24 cellular contexts compared by ENCODE assay signal in the genomic region with DNA sequence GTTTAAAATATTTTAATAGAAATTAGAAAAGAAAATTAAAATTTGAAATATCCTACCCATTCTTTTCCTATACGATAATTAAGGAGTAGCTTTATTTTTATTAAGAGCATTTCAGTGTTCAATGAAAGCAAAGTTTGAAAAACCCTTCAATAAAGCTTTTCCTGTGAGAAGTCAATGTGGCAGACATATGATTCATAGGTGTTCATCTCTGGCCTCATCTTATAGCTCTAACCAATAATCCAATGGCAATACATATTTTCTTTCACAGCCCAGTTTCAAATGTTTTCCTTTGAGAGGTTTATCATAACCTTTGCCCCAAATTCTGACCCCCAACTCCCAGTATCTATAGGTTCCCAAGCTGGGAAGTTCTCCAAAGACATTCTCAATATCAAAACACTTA. TPM values are rescaled to one million over a fixed set of nuclear protein-coding genes. Genes with fewer than 3 reads are reported as not detected.
DNase-seq lines count a peak whose midpoint lies in the region; ATAC-seq, FAIRE-seq and TF ChIP-seq lines count a peak whose summit lies in the region.
"Had no signal": no experiment of that assay in that cellular context is flagged by ENCODE, and none has a peak within 500 bp of the region (broad histone marks: within the 10 kb centered on the region; RNA-seq: fewer than 3 reads in every experiment).

No MANE protein-coding gene starts in this region.

- H3K27ac ChIP-seq in gastrocnemius medialis, result peak overlapping the region in 3 of 4 donors; percentile 21 to 99 (median 95)
- H3K27ac ChIP-seq in lower lobe of right lung, result no peak overlapping the region
- H3K27ac ChIP-seq: BLaER1 treated with 17β-estradiol and CSF1 and Interleukin-3, amounts not matched to agents 10 nM and 100 nM had no signal

- DNase-seq in activated T-cell treated with anti-CD3 and anti-CD28 coated beads, Interleukin-2, amount 50 U/mL, for 24 hours, result no peak
- DNase-seq in activated T-cell treated with anti-CD3 and anti-CD28 coated beads for 4 hours (no peak), H54 (ENCODE audit: insufficient read length, low spot score) (no peak), gastrocnemius medialis (no peak), lower lobe of right lung (no peak), anterior cingulate cortex (lab: John Stamatoyannopoulos, UW) (no peak)
- no peak for DNase-seq in activated naive CD8-positive, alpha-beta T cell treated with anti-CD3 and anti-CD28 coated beads, Interleukin-2, amount 50 U/mL, for 24 hours
- DNase-seq: AML-193; CD4-positive, alpha-beta T cell; COR-L47; DMS53; H7; Karpas-422; NCI-H1092; NCI-H1417 treated with DMSO at 0.1 percent for 48 hours; NCI-H1694 treated with DMSO at 0.1 percent for 48 hours; NCI-H2081; NCI-H2227 treated with DMSO at 0.1 percent for 48 hours; NCI-H526 treated with DMSO at 0.1 percent for 48 hours; Right ventricle myocardium superior; RPMI8226 had no signal

- H3K4me3 Mint-ChIP-seq in activated T-cell treated with anti-CD3 and anti-CD28 coated beads, Interleukin-2, amount 50 U/mL, for 24 hours, result no peak overlapping the region
- no peak overlapping the region for H3K4me3 Mint-ChIP-seq in activated naive CD8-positive, alpha-beta T cell treated with anti-CD3 and anti-CD28 coated beads, Interleukin-2, amount 50 U/mL, for 24 hours
- H3K4me3 Mint-ChIP-seq: CD4-positive, alpha-beta T cell had no signal

- in situ Hi-C loops in gastrocnemius medialis (cut with MboI; ENCODE audit: low sequenced_read_pairs in 4 of 4), result loop anchor here in 1 of 4 donors (10.0 kb wide), 1 partner anchor 92 kb away; a partner anchor contains a TSS

- peak; percentile 58 for FAIRE-seq in H54 (lab: Jason Lieb, UNC)
- FAIRE-seq: HepG2 had no signal

- H3K4me3 ChIP-seq in gastrocnemius medialis (no peak overlapping the region), lower lobe of right lung (no peak overlapping the region)
- H3K4me3 ChIP-seq: BLaER1 treated with 17β-estradiol and CSF1 and Interleukin-3, amounts not matched to agents 10 nM and 100 nM had no signal

- peak; percentile 73 for ATAC-seq in activated naive CD8-positive, alpha-beta T cell treated with anti-CD3 and anti-CD28 coated beads, Interleukin-2, amount 50 U/mL, for 24 hours
- ATAC-seq in gastrocnemius medialis (no peak), lower lobe of right lung (no peak), GM18502 (IDR thresholded peaks at IDR 0.05; ENCODE audit: poor library complexity, unreplicated experiment) (no peak)
- ATAC-seq: HepG2 had no signal

- peak overlapping the region; percentile 38 for H3K27ac Mint-ChIP-seq in activated T-cell treated with anti-CD3 and anti-CD28 coated beads, Interleukin-2, amount 50 U/mL, for 24 hours
- H3K27ac Mint-ChIP-seq in activated naive CD8-positive, alpha-beta T cell treated with anti-CD3 and anti-CD28 coated beads, Interleukin-2, amount 50 U/mL, for 24 hours, result peak overlapping the region; percentile 48
- H3K27ac Mint-ChIP-seq: CD4-positive, alpha-beta T cell had no signal

- no peaks in the 10 kb centered on the region for H3K9me3 Mint-ChIP-seq in activated T-cell treated with anti-CD3 and anti-CD28 coated beads, Interleukin-2, amount 50 U/mL, for 24 hours
- no peaks in the 10 kb centered on the region for H3K9me3 Mint-ChIP-seq in activated naive CD8-positive, alpha-beta T cell treated with anti-CD3 and anti-CD28 coated beads, Interleukin-2, amount 50 U/mL, for 24 hours
- H3K9me3 Mint-ChIP-seq: CD4-positive, alpha-beta T cell had no signal

- H3K27me3 Mint-ChIP-seq in activated T-cell treated with anti-CD3 and anti-CD28 coated beads, Interleukin-2, amount 50 U/mL, for 24 hours, result no peaks in the 10 kb centered on the region
- H3K27me3 Mint-ChIP-seq in activated naive CD8-positive, alpha-beta T cell treated with anti-CD3 and anti-CD28 coated beads, Interleukin-2, amount 50 U/mL, for 24 hours, result no peaks in the 10 kb centered on the region
- H3K27me3 Mint-ChIP-seq: CD4-positive, alpha-beta T cell had no signal

- TF ChIP-seq POLR2A in H54 (IDR thresholded peaks at IDR 0.05; ENCODE audit: low read depth, low read length) (no peak), gastrocnemius medialis (IDR thresholded peaks at IDR 0.05) (no peak)

- H3K4me1 ChIP-seq in gastrocnemius medialis (peaks cover 66 to 85% of the 10 kb centered on the region in 2 donors), lower lobe of right lung (peaks cover 30% of the 10 kb centered on the region)

- H3K36me3 ChIP-seq in gastrocnemius medialis (no peaks in the 10 kb centered on the region), lower lobe of right lung (no peaks in the 10 kb centered on the region)

- no peaks in the 10 kb centered on the region for H3K27me3 ChIP-seq in gastrocnemius medialis
- no peaks in the 10 kb centered on the region for H3K27me3 ChIP-seq in lower lobe of right lung (ENCODE audit: low read depth)
- H3K27me3 ChIP-seq: BLaER1 treated with 17β-estradiol and CSF1 and Interleukin-3, amounts not matched to agents 10 nM and 100 nM had no signal

- peaks cover 40% of the 10 kb centered on the region for H3K36me3 Mint-ChIP-seq in activated T-cell treated with anti-CD3 and anti-CD28 coated beads, Interleukin-2, amount 50 U/mL, for 24 hours (ENCODE audit: low read depth)
- H3K36me3 Mint-ChIP-seq in activated naive CD8-positive, alpha-beta T cell treated with anti-CD3 and anti-CD28 coated beads, Interleukin-2, amount 50 U/mL, for 24 hours (ENCODE audit: low read depth), result peaks cover 18% of the 10 kb centered on the region

- H3K9me3 ChIP-seq in gastrocnemius medialis (no peaks in the 10 kb centered on the region), lower lobe of right lung (peaks cover 3% of the 10 kb centered on the region)

- intact Hi-C loops in gastrocnemius medialis (cut with DNase I; ENCODE audit: low total_unique reads), result no loop called here
- intact Hi-C loops in lower lobe of right lung (cut with DNase I), result no loop called here

- peaks cover 79% of the 10 kb centered on the region for H3K4me1 Mint-ChIP-seq in activated T-cell treated with anti-CD3 and anti-CD28 coated beads, Interleukin-2, amount 50 U/mL, for 24 hours (ENCODE audit: low read depth)
- peaks cover 75% of the 10 kb centered on the region for H3K4me1 Mint-ChIP-seq in activated naive CD8-positive, alpha-beta T cell treated with anti-CD3 and anti-CD28 coated beads, Interleukin-2, amount 50 U/mL, for 24 hours

- TF ChIP-seq CTCF in gastrocnemius medialis (IDR thresholded peaks at IDR 0.05 in 4 of 5, conservative IDR thresholded peaks at IDR 0.05 in 1 of 5) (no peak), lower lobe of right lung (IDR thresholded peaks at IDR 0.05) (no peak)

RNA-seq across cellular contexts. Expression of a gene that starts 8.3 kb away (rescaled TPM):
- 100 to 1,000 TPM; 108 to 119 (median 112) TPM for total RNA-seq in gastrocnemius medialis
- total RNA-seq in lower lobe of right lung, result 54.5 TPM

RNA-seq across cellular contexts. Expression of a gene that starts 57.6 kb away (rescaled TPM):
- total RNA-seq in gastrocnemius medialis (1 to 10 TPM; 5.9 to 9.6 (median 8.2) TPM), lower lobe of right lung (90.4 TPM)

RNA-seq across cellular contexts. Expression of a gene that starts 57.7 kb away (rescaled TPM):
- total RNA-seq in gastrocnemius medialis, result 10 to 100 TPM in 1 of 4 donors, 1 to 10 TPM in 3; 6.6 to 15.6 (median 9.4) TPM
- 82.2 TPM for total RNA-seq in lower lobe of right lung
